1 cellular context compared by ENCODE assay signal in genomic region chr15:74490339-74490689, GRCh38.
TF ChIP-seq lines count a peak whose summit lies in the region.

No MANE protein-coding gene starts in this region.

TF ChIP-seq in WTC11, 78 proteins besides CTCF, POLR2A, EP300 and RAD21 (continued from another document):
- TF ChIP-seq E2F4 (CRISPR knock-in tag; IDR thresholded peaks at IDR 0.05; ENCODE audit: borderline replicate concordance, low read depth) (no peak), ZNF138 (CRISPR knock-in tag; conservative IDR thresholded peaks at IDR 0.05) (no peak), ATF1 (CRISPR knock-in tag; IDR thresholded peaks at IDR 0.05) (no peak), TCF7 (CRISPR knock-in tag; IDR thresholded peaks at IDR 0.05; ENCODE audit: low read depth) (no peak), STAT6 (CRISPR knock-in tag; conservative IDR thresholded peaks at IDR 0.05; ENCODE audit: low read depth) (no peak), ZNF317 (CRISPR knock-in tag; IDR thresholded peaks at IDR 0.05; ENCODE audit: borderline replicate concordance, low read depth) (no peak), USF2 (CRISPR knock-in tag; IDR thresholded peaks at IDR 0.05) (no peak), ESRRA (CRISPR knock-in tag; IDR thresholded peaks at IDR 0.05; ENCODE audit: borderline replicate concordance) (no peak)
TF ChIP-seq in WTC11: peak in this region for 0.
